Comparison of ENCODE assay signal across 8 cellular contexts in genomic region chr22:26502688-26503561, GRCh38.
A peak's percentile ranks its signal among the peaks of the same experiment; 100 is the strongest.
DNase-seq lines count a peak whose midpoint lies in the region; ATAC-seq and TF ChIP-seq lines count a peak whose summit lies in the region.

No MANE protein-coding gene starts in this region.

- no peak for ATAC-seq in GM19023 (IDR thresholded peaks at IDR 0.05; ENCODE audit: unreplicated experiment)
- ATAC-seq in GM21526 (IDR thresholded peaks at IDR 0.05; ENCODE audit: low FRiP score, unreplicated experiment): no peak

- DNase-seq in HFF-Myc (ENCODE audit: extremely low read depth, low read depth) (no peak), SKM-1 treated with dmso at 0.1 percent for 144 hours (lab: John Stamatoyannopoulos, UW; ENCODE audit: unreplicated experiment) (peak; percentile 68), adipocyte (ENCODE audit: low read depth) (peak; percentile 53), hypothalamus (lab: John Stamatoyannopoulos, UW) (peak in 31 of 51 donors; percentile 3 to 68 (median 37))
- peak; percentile 20 for DNase-seq in stimulated activated CD4-positive, alpha-beta T cell treated with anti-CD3 and anti-CD28 coated beads, Interleukin-2, amount 100 ng/mL, for 48 hours

- H3K27ac ChIP-seq in BLaER1: peak overlapping the region; percentile 92

- TF ChIP-seq CTCF in HFF-Myc (IDR thresholded peaks at IDR 0.05; ENCODE audit: low read depth, low read length, missing control alignments): peak; percentile 75

- H3K9ac ChIP-seq in BLaER1 (peak overlapping the region; percentile 80), adipocyte (ENCODE audit: low read length) (no peak overlapping the region)

- H3K4me3 ChIP-seq in BLaER1 (peak overlapping the region; percentile 64), HFF-Myc (replicated peaks; ENCODE audit: low read depth, low read length) (no peak overlapping the region), adipocyte (ENCODE audit: low read length) (no peak overlapping the region)

- peaks cover 97% of the 10 kb centered on the region for H3K4me1 ChIP-seq in BLaER1
- H3K4me1 ChIP-seq in adipocyte (ENCODE audit: control insufficient read depth, insufficient read depth, low read length): no peaks in the 10 kb centered on the region

- H3K27me3 ChIP-seq in BLaER1: no peaks in the 10 kb centered on the region
- no peaks in the 10 kb centered on the region for H3K27me3 ChIP-seq in adipocyte (replicated peaks; ENCODE audit: control insufficient read depth, insufficient read depth, low read length)

- no peaks in the 10 kb centered on the region for H4K20me1 ChIP-seq in BLaER1

- peaks cover 82% of the 10 kb centered on the region for H3K36me3 ChIP-seq in BLaER1
- H3K36me3 ChIP-seq in adipocyte (ENCODE audit: control insufficient read depth, insufficient read depth, low read length, severe bottlenecking): peaks cover 92% of the 10 kb centered on the region

- H3K4me2 ChIP-seq in BLaER1: peak overlapping the region; percentile 95

- H3K9me3 ChIP-seq in BLaER1 (peaks cover 6% of the 10 kb centered on the region; the same call in 1 of the 2 replicates), adipocyte (ENCODE audit: control insufficient read depth, low read length) (no peaks in the 10 kb centered on the region)
